9 cellular contexts compared by ENCODE assay signal in genomic region chr2:174846941-174847938, GRCh38.
DNase-seq lines count a peak whose midpoint lies in the region; ATAC-seq, FAIRE-seq and TF ChIP-seq lines count a peak whose summit lies in the region.
"Had no signal": no experiment of that assay in that cellular context is flagged by ENCODE, and none has a peak within 500 bp of the region (broad histone marks: within the 10 kb centered on the region; RNA-seq: fewer than 3 reads in every experiment).

No MANE protein-coding gene starts in this region.

- H3K9ac ChIP-seq in K562 (ENCODE audit: insufficient read depth in 1 of 2, low read depth in 2 of 2, low read length in 2 of 2), result no peak overlapping the region

- peaks cover 7% of the 10 kb centered on the region for H3K4me1 Mint-ChIP-seq in activated CD8-positive, alpha-beta memory T cell treated with anti-CD3 and anti-CD28 coated beads, Interleukin-2, amount 10 ng/mL, durations not matched to agents 7 days and 5 days

- CTCF ChIA-PET in activated CD8-positive, alpha-beta memory T cell treated with anti-CD3 and anti-CD28 coated beads, Interleukin-2, amount 10 ng/mL, durations not matched to agents 7 days and 5 days (lab: Charles Lee), result no interaction called here
- CTCF ChIA-PET in K562 (lab: Yijun Ruan, JAX; ENCODE audit: low intra/inter-chr PET ratio), result no interaction called here

- no peaks in the 10 kb centered on the region for H3K4me1 ChIP-seq in K562 (replicated peaks in 1 of 2; ENCODE audit: control insufficient read depth in 2 of 2, insufficient read depth in 2 of 2, low read length in 2 of 2)
- H3K4me1 ChIP-seq in urinary bladder (ENCODE audit: insufficient read depth), result no peaks in the 10 kb centered on the region

- no peaks in the 10 kb centered on the region for H3K9me1 ChIP-seq in K562 (ENCODE audit: control insufficient read depth, insufficient read depth, low read length)

- H3K36me3 ChIP-seq in K562 (ENCODE audit: control insufficient read depth, insufficient read depth, low read length), result no peaks in the 10 kb centered on the region
- no peaks in the 10 kb centered on the region for H3K36me3 ChIP-seq in urinary bladder (ENCODE audit: insufficient read depth)

- no peak overlapping the region for H3K4me2 ChIP-seq in K562 (ENCODE audit: insufficient read depth, low read length)

- H3K9me3 ChIP-seq in K562 (replicated peaks; ENCODE audit: control insufficient read depth, insufficient read depth, low read depth, low read length), result no peaks in the 10 kb centered on the region

- H3K27ac ChIP-seq in K562 (ENCODE audit: extremely low read depth, low read depth, low read length), result no peak overlapping the region
- H3K27ac ChIP-seq in urinary bladder (ENCODE audit: low read depth), result no peak overlapping the region
- H3K27ac ChIP-seq: C4-2B had no signal

- H3K79me2 ChIP-seq in K562 (ENCODE audit: control insufficient read depth, insufficient read depth, low read length), result no peaks in the 10 kb centered on the region

- no peaks in the 10 kb centered on the region for H3K27me3 Mint-ChIP-seq in activated CD8-positive, alpha-beta memory T cell treated with anti-CD3 and anti-CD28 coated beads, Interleukin-2, amount 10 ng/mL, durations not matched to agents 7 days and 5 days

- peak; percentile 23 for ATAC-seq in activated CD8-positive, alpha-beta memory T cell treated with anti-CD3 and anti-CD28 coated beads, Interleukin-2, amount 10 ng/mL, durations not matched to agents 7 days and 5 days
- ATAC-seq in K562, result no peak
- ATAC-seq in GM21737 (IDR thresholded peaks at IDR 0.05; ENCODE audit: unreplicated experiment), result no peak

- FAIRE-seq in K562 (lab: Jason Lieb, UNC), result no peak
- FAIRE-seq in islet of Langerhans (lab: Jason Lieb, UNC), result peak; percentile 95

- no peak overlapping the region for H3K27ac Mint-ChIP-seq in activated CD8-positive, alpha-beta memory T cell treated with anti-CD3 and anti-CD28 coated beads, Interleukin-2, amount 10 ng/mL, durations not matched to agents 7 days and 5 days

- 1% methylated on average over 8 of the region's 8 CpGs for WGBS in K562 (ENCODE audit: insufficient coverage, low coverage, missing lambda C conversion rate)
- WGBS in urinary bladder, result 22% methylated on average over 8 of the region's 8 CpGs

- H3K9me3 Mint-ChIP-seq in activated CD8-positive, alpha-beta memory T cell treated with anti-CD3 and anti-CD28 coated beads, Interleukin-2, amount 10 ng/mL, durations not matched to agents 7 days and 5 days (ENCODE audit: low read depth), result no peaks in the 10 kb centered on the region

- H3K36me3 Mint-ChIP-seq in activated CD8-positive, alpha-beta memory T cell treated with anti-CD3 and anti-CD28 coated beads, Interleukin-2, amount 10 ng/mL, durations not matched to agents 7 days and 5 days, result no peaks in the 10 kb centered on the region

- no peak overlapping the region for H2AFZ ChIP-seq in K562 (ENCODE audit: low read depth, low read length)

- in situ Hi-C loops in K562 (cut with MboI), result no loop called here

- no peak overlapping the region for H3K4me3 ChIP-seq in K562
- H3K4me3 ChIP-seq in urinary bladder (ENCODE audit: low read depth, low read length), result peak overlapping the region; percentile 43

- intact Hi-C loops in K562 (cut with micrococcal nuclease), result no loop called here

- H3K27me3 ChIP-seq in K562 (ENCODE audit: control insufficient read depth in 2 of 2, insufficient read depth in 2 of 2, low read length in 2 of 2), result no peaks in the 10 kb centered on the region; a peak in 2 of 5 replicates

- no peak for TF ChIP-seq CTCF in K562 (IDR thresholded peaks at IDR 0.05 in 2 of 3, conservative IDR thresholded peaks at IDR 0.05 in 1 of 3; ENCODE audit: insufficient read depth in 2 of 3, low read depth in 1 of 3, low read length in 3 of 3)

- BruUV-seq in K562 (replicated peaks; lab: Mats Ljungman, UMichigan), result no TSS peak

- no peaks in the 10 kb centered on the region for H4K20me1 ChIP-seq in K562 (replicated peaks; ENCODE audit: control insufficient read depth, insufficient read depth, low read length)

- POLR2A ChIA-PET in K562 (lab: Yijun Ruan, JAX), result no interaction called here

- no peak for DNase-seq in activated CD8-positive, alpha-beta memory T cell treated with anti-CD3 and anti-CD28 coated beads, Interleukin-2, amount 10 ng/mL, durations not matched to agents 7 days and 5 days
- no peak for DNase-seq in activated CD8-positive, alpha-beta memory T cell treated with anti-CD3 and anti-CD28 coated beads, Interleukin-2, amount 50 U/mL, for 48 hours
- DNase-seq in K562 (ENCODE audit: extremely low read depth in 1 of 4, low spot score in 3 of 4) (peak in 1 of 4 experiments; percentile 14), NCI-H510A (lab: John Stamatoyannopoulos, UW) (no peak)
- DNase-seq in stimulated activated CD4-positive, alpha-beta T cell treated with anti-CD3 and anti-CD28 coated beads, Interleukin-1b, Interleukin-23, amount 100 ng/mL, for 48 hours, result no peak

- TF ChIP-seq RAD21 in K562 (CRISPR knock-in tag; conservative IDR thresholded peaks at IDR 0.05 in 1 of 2, IDR thresholded peaks at IDR 0.05 in 1 of 2), result no peak

- no peak for TF ChIP-seq EP300 in K562 (IDR thresholded peaks at IDR 0.05; ENCODE audit: low read length)

- H3K4me3 Mint-ChIP-seq in activated CD8-positive, alpha-beta memory T cell treated with anti-CD3 and anti-CD28 coated beads, Interleukin-2, amount 10 ng/mL, durations not matched to agents 7 days and 5 days, result no peak overlapping the region

- TF ChIP-seq POLR2A in K562 (conservative IDR thresholded peaks at IDR 0.05), result no peak

TF ChIP-seq in K562, 482 proteins besides CTCF, POLR2A, EP300 and RAD21:
- TF ChIP-seq CEBPB (tag; IDR thresholded peaks at IDR 0.05), result 0 out of 2 replicates have a peak, but pooled peaks have one; percentile 9
- 0 out of 2 replicates have a peak, but pooled peaks have one; percentile 28 for TF ChIP-seq ZNF384 (IDR thresholded peaks at IDR 0.05; ENCODE audit: low read depth, low read length)
- no peak for TF ChIP-seq PHF20 (IDR thresholded peaks at IDR 0.05; ENCODE audit: partially characterized antibody)
- TF ChIP-seq BRD4 (IDR thresholded peaks at IDR 0.05), result no peak
